ENCODE assay signal across 20 cellular contexts in the genomic region with DNA sequence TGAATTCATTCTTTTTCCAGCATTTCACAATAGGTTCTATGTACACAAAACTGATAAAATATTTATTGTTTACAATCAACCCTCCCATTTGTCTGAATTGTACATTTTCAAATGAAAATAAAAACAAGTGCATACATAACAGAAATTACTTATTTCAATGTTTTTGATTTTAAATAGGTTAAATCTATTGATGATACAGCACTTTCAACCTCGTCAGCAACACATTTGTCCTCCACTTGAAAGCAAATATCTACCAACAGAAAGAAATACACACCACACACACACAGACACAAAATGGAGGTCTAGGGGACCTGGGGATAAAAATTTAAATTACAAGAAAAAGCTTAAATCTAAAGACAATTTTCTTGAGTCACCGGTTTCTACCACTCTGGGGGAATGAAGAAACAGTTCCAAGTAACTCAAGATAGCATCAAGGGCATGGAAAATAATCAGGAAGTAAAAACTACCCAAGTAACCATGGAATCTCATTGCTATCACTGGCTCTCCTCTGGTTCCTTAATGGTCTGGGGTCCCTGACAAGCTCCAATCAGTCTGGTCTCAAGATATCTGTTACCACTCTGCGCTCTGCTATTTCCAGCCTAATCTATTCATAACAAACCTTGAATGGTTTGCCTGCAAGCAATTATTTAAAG. TPM values are rescaled to one million over a fixed set of nuclear protein-coding genes. Genes with fewer than 3 reads are reported as not detected.
DNase-seq lines count a peak whose midpoint lies in the region; ATAC-seq and TF ChIP-seq lines count a peak whose summit lies in the region.
"Had no signal": no experiment of that assay in that cellular context is flagged by ENCODE, and none has a peak within 500 bp of the region (broad histone marks: within the 10 kb centered on the region; RNA-seq: fewer than 3 reads in every experiment).

No MANE protein-coding gene starts in this region.

- no peak for TF ChIP-seq CTCF in nephron progenitor cell (IDR thresholded peaks at IDR 0.05)

- no peak for DNase-seq in activated T-cell treated with anti-CD3 and anti-CD28 coated beads, Interleukin-2, amount 50 U/mL, for 72 hours
- no peak for DNase-seq in activated T-cell treated with anti-CD3 and anti-CD28 coated beads, Interleukin-2, amount 50 U/mL, for 24 hours
- DNase-seq in central memory CD8-positive, alpha-beta T cell (ENCODE audit: low spot score in 2 of 2): no peak
- no peak for DNase-seq in nephron progenitor cell
- DNase-seq in NCI-H1436 treated with DMSO at 0.1 percent for 48 hours (lab: John Stamatoyannopoulos, UW): no peak
- no peak for DNase-seq in SHP77 treated with DMSO at 0.1 percent for 48 hours (lab: John Stamatoyannopoulos, UW)
- DNase-seq: activated CD8-positive, alpha-beta memory T cell treated with anti-CD3 and anti-CD28 coated beads for 24 hours; activated naive CD4-positive, alpha-beta T cell treated with anti-CD3 and anti-CD28 coated beads, Interleukin-2, amount 50 U/mL, for 16 hours; BE2C; effector memory CD4-positive, alpha-beta T cell; esophagus squamous epithelium; gastrocnemius medialis; islet precursor cell; NCI-H1417 treated with DMSO at 0.1 percent for 48 hours; NCI-H524; right lobe of liver; upper lobe of left lung had no signal

- peak overlapping the region; percentile 74 for H3K27ac Mint-ChIP-seq in activated T-cell treated with anti-CD3 and anti-CD28 coated beads, Interleukin-2, amount 50 U/mL, for 72 hours
- no peak overlapping the region for H3K27ac Mint-ChIP-seq in activated T-cell treated with anti-CD3 and anti-CD28 coated beads, Interleukin-2, amount 50 U/mL, for 24 hours
- H3K27ac Mint-ChIP-seq in IgD-negative memory B cell: peak overlapping the region in 2 of 3 donors; percentile 29 to 58
- H3K27ac Mint-ChIP-seq in central memory CD8-positive, alpha-beta T cell (ENCODE audit: low read depth): peak overlapping the region; percentile 25
- peak overlapping the region; percentile 92 for H3K27ac Mint-ChIP-seq in nephron progenitor cell

- H3K27me3 Mint-ChIP-seq in activated T-cell treated with anti-CD3 and anti-CD28 coated beads, Interleukin-2, amount 50 U/mL, for 72 hours (ENCODE audit: low read depth): no peaks in the 10 kb centered on the region
- no peaks in the 10 kb centered on the region for H3K27me3 Mint-ChIP-seq in activated T-cell treated with anti-CD3 and anti-CD28 coated beads, Interleukin-2, amount 50 U/mL, for 24 hours
- H3K27me3 Mint-ChIP-seq in IgD-negative memory B cell (no peaks in the 10 kb centered on the region), nephron progenitor cell (ENCODE audit: low read depth, poor library complexity) (no peaks in the 10 kb centered on the region)
- H3K27me3 Mint-ChIP-seq in central memory CD8-positive, alpha-beta T cell: no peaks in the 10 kb centered on the region

- H3K36me3 Mint-ChIP-seq in activated T-cell treated with anti-CD3 and anti-CD28 coated beads, Interleukin-2, amount 50 U/mL, for 72 hours (ENCODE audit: insufficient read depth in 2 of 2): peaks cover 14 to 34% of the 10 kb centered on the region in 2 donors
- peaks cover 80% of the 10 kb centered on the region for H3K36me3 Mint-ChIP-seq in activated T-cell treated with anti-CD3 and anti-CD28 coated beads, Interleukin-2, amount 50 U/mL, for 24 hours (ENCODE audit: low read depth)
- H3K36me3 Mint-ChIP-seq in IgD-negative memory B cell (peaks cover 6% of the 10 kb centered on the region), nephron progenitor cell (ENCODE audit: low read depth) (peaks cover 64% of the 10 kb centered on the region)
- peaks cover 13% of the 10 kb centered on the region for H3K36me3 Mint-ChIP-seq in central memory CD8-positive, alpha-beta T cell (ENCODE audit: insufficient read depth)

- ATAC-seq in activated T-cell treated with anti-CD3 and anti-CD28 coated beads, Interleukin-2, amount 50 U/mL, for 72 hours (replicated peaks in 1 of 2): no peak
- no peak for ATAC-seq in central memory CD8-positive, alpha-beta T cell (replicated peaks; ENCODE audit: extremely low read depth, poor library complexity, severe bottlenecking)
- no peak for ATAC-seq in HG03095 (IDR thresholded peaks at IDR 0.05; ENCODE audit: unreplicated experiment)
- ATAC-seq: gastrocnemius medialis, right lobe of liver, SK-N-SH treated with all-trans-retinoic acid at 6 μM for 48 hours had no signal

- H3K4me1 Mint-ChIP-seq in activated T-cell treated with anti-CD3 and anti-CD28 coated beads, Interleukin-2, amount 50 U/mL, for 72 hours (ENCODE audit: low read depth): peaks cover 21% of the 10 kb centered on the region
- H3K4me1 Mint-ChIP-seq in activated T-cell treated with anti-CD3 and anti-CD28 coated beads, Interleukin-2, amount 50 U/mL, for 24 hours (ENCODE audit: low read depth): peaks cover 25% of the 10 kb centered on the region
- peaks cover 5 to 13% (median 7%) of the 10 kb centered on the region in 3 donors for H3K4me1 Mint-ChIP-seq in IgD-negative memory B cell
- H3K4me1 Mint-ChIP-seq in central memory CD8-positive, alpha-beta T cell: peaks cover 21% of the 10 kb centered on the region
- no peaks in the 10 kb centered on the region for H3K4me1 Mint-ChIP-seq in nephron progenitor cell

- peaks cover 2% of the 10 kb centered on the region in 2 donors for H3K9me3 Mint-ChIP-seq in activated T-cell treated with anti-CD3 and anti-CD28 coated beads, Interleukin-2, amount 50 U/mL, for 72 hours
- no peaks in the 10 kb centered on the region for H3K9me3 Mint-ChIP-seq in activated T-cell treated with anti-CD3 and anti-CD28 coated beads, Interleukin-2, amount 50 U/mL, for 24 hours
- H3K9me3 Mint-ChIP-seq in IgD-negative memory B cell (no peaks in the 10 kb centered on the region), nephron progenitor cell (peaks cover 4% of the 10 kb centered on the region)
- no peaks in the 10 kb centered on the region for H3K9me3 Mint-ChIP-seq in central memory CD8-positive, alpha-beta T cell

- H3K4me3 Mint-ChIP-seq in activated T-cell treated with anti-CD3 and anti-CD28 coated beads, Interleukin-2, amount 50 U/mL, for 72 hours: no peak overlapping the region
- H3K4me3 Mint-ChIP-seq in activated T-cell treated with anti-CD3 and anti-CD28 coated beads, Interleukin-2, amount 50 U/mL, for 24 hours: no peak overlapping the region
- H3K4me3 Mint-ChIP-seq in IgD-negative memory B cell: no peak overlapping the region
- no peak overlapping the region for H3K4me3 Mint-ChIP-seq in central memory CD8-positive, alpha-beta T cell
- H3K4me3 Mint-ChIP-seq in nephron progenitor cell: no peak overlapping the region

RNA-seq across cellular contexts. Expression of a gene that starts 27.6 kb away (rescaled TPM):
- total RNA-seq in activated T-cell treated with anti-CD3 and anti-CD28 coated beads, Interleukin-2, amount 50 U/mL, for 72 hours: 10 to 100 TPM; 43.9 to 50.9 TPM
- 9.6 TPM for polyA plus RNA-seq in IgD-negative memory B cell
